ENCODE assay signal across 10 cellular contexts in genomic region chr19:51007488-51007887, GRCh38. TPM values are rescaled to one million over a fixed set of nuclear protein-coding genes. Genes with fewer than 3 reads are reported as not detected.
"Had no signal": no experiment of that assay in that cellular context is flagged by ENCODE, and none has a peak within 500 bp of the region (broad histone marks: within the 10 kb centered on the region; RNA-seq: fewer than 3 reads in every experiment).

No MANE protein-coding gene starts in this region.

- DNase-seq: H9, HCEC 1CT, HFFc6 had no signal

- H3K4me3 ChIP-seq: GM23338 had no signal

- H2AFZ ChIP-seq: GM23338 had no signal

- H3K27ac ChIP-seq: HL-60 had no signal

- H3K4me2 ChIP-seq: GM23338 had no signal

- FAIRE-seq: H1, H54, HepG2 had no signal

RNA-seq across cellular contexts. Expression of gene KLK8, which starts 6.1 kb away (rescaled TPM):
- total RNA-seq: HepG2, HFFc6, HT1080 had no signal
- polyA plus RNA-seq: HepG2, IgD-negative memory B cell had no signal

RNA-seq across cellular contexts. Expression of gene KLK10, which starts 12.0 kb away (rescaled TPM):
- total RNA-seq: HepG2, HFFc6, HT1080 had no signal
- polyA plus RNA-seq: HepG2, IgD-negative memory B cell had no signal

RNA-seq across cellular contexts. Expression of gene KLK11, which starts 18.9 kb away (rescaled TPM):
- total RNA-seq: GM23338, H1, H9, HepG2, HFFc6, HT1080 had no signal
- polyA plus RNA-seq: GM23338, HepG2, IgD-negative memory B cell had no signal

RNA-seq across cellular contexts. Expression of gene KLK7, which starts 23.8 kb away (rescaled TPM):
- total RNA-seq: HepG2, HFFc6, HT1080 had no signal
- polyA plus RNA-seq: HepG2, IgD-negative memory B cell had no signal

RNA-seq across cellular contexts. Expression of gene KLK12, which starts 27.3 kb away (rescaled TPM):
- total RNA-seq: GM23338, H1, H9, HepG2, HFFc6, HT1080 had no signal
- polyA plus RNA-seq: GM23338, HepG2, IgD-negative memory B cell had no signal
